ENCODE assay signal across 9 cellular contexts in genomic region chr6:137823826-137824501, GRCh38. TPM values are rescaled to one million over a fixed set of nuclear protein-coding genes. Genes with fewer than 3 reads are reported as not detected.
A peak's percentile ranks its signal among the peaks of the same experiment; 100 is the strongest.
DNase-seq lines count a peak whose midpoint lies in the region; ATAC-seq and TF ChIP-seq lines count a peak whose summit lies in the region.
"Had no signal": no experiment of that assay in that cellular context is flagged by ENCODE, and none has a peak within 500 bp of the region (broad histone marks: within the 10 kb centered on the region; RNA-seq: fewer than 3 reads in every experiment).

No MANE protein-coding gene starts in this region.

- intact Hi-C loops in sigmoid colon (cut with DNase I), result loop anchor here (2.0 kb wide), 2 partner anchors 23 to 43 kb away; partner anchors contain the start of gene TNFAIP3

- peaks cover 0 to 2% of the 10 kb centered on the region in 2 donors for H3K9me3 Mint-ChIP-seq in activated T-cell treated with anti-CD3 and anti-CD28 coated beads, Interleukin-2, amount 50 U/mL, for 72 hours

- peaks cover 94% of the 10 kb centered on the region for H3K4me1 Mint-ChIP-seq in activated T-cell treated with anti-CD3 and anti-CD28 coated beads, Interleukin-2, amount 50 U/mL, for 72 hours (ENCODE audit: low read depth)

- H3K27ac Mint-ChIP-seq in activated T-cell treated with anti-CD3 and anti-CD28 coated beads, Interleukin-2, amount 50 U/mL, for 72 hours, result peak overlapping the region; percentile 90

- 35 to 50% methylated on average over 10 of the region's 10 CpGs for WGBS in sigmoid colon, 2 donors

- TF ChIP-seq POLR2A in sigmoid colon (IDR thresholded peaks at IDR 0.05), result no peak

- DNase-seq in COLO668 (lab: John Stamatoyannopoulos, UW; ENCODE audit: unreplicated experiment) (peak; percentile 17), NCI-H526 (lab: John Stamatoyannopoulos, UW) (peak; percentile 27 to 36), foreskin fibroblast (peak; percentile 62 to 78), sigmoid colon (peak; percentile 93), GOT3 (lab: John Stamatoyannopoulos, UW) (no peak), NCI-H2107 (lab: John Stamatoyannopoulos, UW) (no peak)
- peak; percentile 67 to 74 for DNase-seq in activated T-cell treated with anti-CD3 and anti-CD28 coated beads, Interleukin-2, amount 50 U/mL, for 72 hours

- no peak for TF ChIP-seq CTCF in foreskin fibroblast (IDR thresholded peaks at IDR 0.05; ENCODE audit: low read depth, low read length)
- no peak for TF ChIP-seq CTCF in sigmoid colon (IDR thresholded peaks at IDR 0.05)

- H3K36me3 Mint-ChIP-seq in activated T-cell treated with anti-CD3 and anti-CD28 coated beads, Interleukin-2, amount 50 U/mL, for 72 hours (ENCODE audit: insufficient read depth in 2 of 2), result peaks cover 0 to 8% of the 10 kb centered on the region in 2 donors

- peak overlapping the region; percentile 63 to 76 (median 71) for H3K27ac ChIP-seq in sigmoid colon

- H3K36me3 ChIP-seq in sigmoid colon, result no peaks in the 10 kb centered on the region

- peak; percentile 81 to 98 (median 86) for TF ChIP-seq EP300 in sigmoid colon (IDR thresholded peaks at IDR 0.05)

- no peaks in the 10 kb centered on the region for H3K27me3 ChIP-seq in sigmoid colon

- peaks cover 0 to 56% (median 38%) of the 10 kb centered on the region in 4 donors for H3K4me1 ChIP-seq in sigmoid colon

- ATAC-seq in activated T-cell treated with anti-CD3 and anti-CD28 coated beads, Interleukin-2, amount 50 U/mL, for 72 hours (replicated peaks in 1 of 2), result peak; percentile 50 to 61
- no peak for ATAC-seq in GM21717 (IDR thresholded peaks at IDR 0.05; ENCODE audit: unreplicated experiment)
- ATAC-seq: HCT116 had no signal

- no peaks in the 10 kb centered on the region for H3K9me3 ChIP-seq in sigmoid colon

- peak overlapping the region; percentile 76 to 86 for H3K4me3 Mint-ChIP-seq in activated T-cell treated with anti-CD3 and anti-CD28 coated beads, Interleukin-2, amount 50 U/mL, for 72 hours

- no peak overlapping the region for H3K4me3 ChIP-seq in foreskin fibroblast (ENCODE audit: low read depth in 1 of 2, low read length in 2 of 2)
- no peak overlapping the region for H3K4me3 ChIP-seq in sigmoid colon

- no peaks in the 10 kb centered on the region for H3K27me3 Mint-ChIP-seq in activated T-cell treated with anti-CD3 and anti-CD28 coated beads, Interleukin-2, amount 50 U/mL, for 72 hours (ENCODE audit: low read depth)

RNA-seq across cellular contexts. Expression of gene TNFAIP3, which starts 43.1 kb away (rescaled TPM):
- total RNA-seq in activated T-cell treated with anti-CD3 and anti-CD28 coated beads, Interleukin-2, amount 50 U/mL, for 72 hours, result 100 to 1,000 TPM; 350 to 510 TPM
- total RNA-seq in sigmoid colon, result 10 to 100 TPM; 14.6 to 37.6 (median 21.0) TPM
- 10 to 100 TPM; 11.4 to 49.9 (median 18.7) TPM for polyA plus RNA-seq in sigmoid colon

Comparison
In these comparisons a context has a peak if more than half of its experiments do, and no peak if none do; other contexts are left out.
1. DNase-seq: peak in COLO668 (single experiment), NCI-H526 (2 of 2), activated T-cell treated with anti-CD3 and anti-CD28 coated beads, Interleukin-2, amount 50 U/mL, for 72 hours (2 of 2), foreskin fibroblast (2 of 2) and sigmoid colon (single experiment); none in GOT3 (single experiment) and NCI-H2107 (single experiment).
2. RNA of gene TNFAIP3, which starts 43.1 kb away (total RNA-seq): 350 to 510 TPM in activated T-cell treated with anti-CD3 and anti-CD28 coated beads, Interleukin-2, amount 50 U/mL, for 72 hours; 14.6 to 37.6 TPM in sigmoid colon; every median in the first group is over 4 times any median in the second.